Comparison of ENCODE assay signal across 18 cellular contexts in the genomic region with DNA sequence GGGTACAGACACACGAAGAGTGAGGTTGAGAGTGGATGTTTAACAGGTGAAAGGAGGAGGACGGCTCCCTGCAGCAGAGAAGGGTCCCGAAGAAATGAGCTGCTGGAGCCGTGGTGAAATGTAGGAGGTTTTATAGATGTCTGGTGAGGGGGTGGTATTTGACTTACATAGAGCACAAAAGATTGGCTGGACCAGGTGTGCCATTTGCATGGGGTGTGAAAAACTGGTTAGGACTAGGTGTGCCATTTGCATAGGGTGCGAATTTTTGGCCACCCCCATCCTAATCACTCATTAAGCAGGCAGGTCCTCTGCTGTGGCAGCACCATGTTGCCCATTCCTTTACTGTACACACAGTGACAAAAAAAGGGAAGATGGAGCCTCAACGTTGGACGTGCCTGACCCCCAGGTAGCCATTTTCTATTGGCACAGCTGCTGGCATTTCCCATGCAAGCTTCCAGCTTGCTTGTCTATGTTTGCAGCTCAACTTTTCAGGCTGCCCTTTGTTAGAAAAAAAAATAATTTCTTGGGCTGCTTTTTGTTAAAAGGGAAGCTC.
DNase-seq lines count a peak whose midpoint lies in the region; ATAC-seq and TF ChIP-seq lines count a peak whose summit lies in the region.
"Had no signal": no experiment of that assay in that cellular context is flagged by ENCODE, and none has a peak within 500 bp of the region (broad histone marks: within the 10 kb centered on the region; RNA-seq: fewer than 3 reads in every experiment).

No MANE protein-coding gene starts in this region.

- ATAC-seq in GM23338, result peak; percentile 7; the same call in 1 of the 3 replicates
- no peak for ATAC-seq in HG03342 (IDR thresholded peaks at IDR 0.05; ENCODE audit: unreplicated experiment)
- no peak for ATAC-seq in HG03521 (IDR thresholded peaks at IDR 0.05; ENCODE audit: unreplicated experiment)
- ATAC-seq: GM12878, K562 had no signal

- H3K9me3 Mint-ChIP-seq in GM23338 (no peaks in the 10 kb centered on the region), mesothelial cell of epicardium (no peaks in the 10 kb centered on the region)

- H3K27me3 ChIP-seq in GM23338 (ENCODE audit: insufficient read depth) (no peaks in the 10 kb centered on the region), SJCRH30 (no peaks in the 10 kb centered on the region), esophagus muscularis mucosa (peaks cover 0 to 40% (median 3%) of the 10 kb centered on the region in 4 donors)
- H3K27me3 ChIP-seq: BLaER1 treated with 17β-estradiol and CSF1 and Interleukin-3, amounts not matched to agents 10 nM and 100 nM had no signal

- H4K20me1 ChIP-seq in GM23338 (replicated peaks; ENCODE audit: insufficient read depth), result no peaks in the 10 kb centered on the region
- H4K20me1 ChIP-seq: BLaER1 treated with 17β-estradiol and CSF1 and Interleukin-3, amounts not matched to agents 10 nM and 100 nM had no signal

- intact Hi-C loops in esophagus muscularis mucosa (cut with DNase I), result no loop called here

- peak overlapping the region; percentile 28; the same call in 1 of the 3 replicates for H3K4me3 Mint-ChIP-seq in GM23338
- H3K4me3 Mint-ChIP-seq in mesothelial cell of epicardium, result no peak overlapping the region
- H3K4me3 Mint-ChIP-seq: CD4-positive, CD25-positive, alpha-beta regulatory T cell; HFFc6 had no signal

- no peaks in the 10 kb centered on the region; the same call in 2 of the 3 replicates for H3K36me3 Mint-ChIP-seq in GM23338 (ENCODE audit: low read depth)
- no peaks in the 10 kb centered on the region for H3K36me3 Mint-ChIP-seq in mesothelial cell of epicardium
- H3K36me3 Mint-ChIP-seq: CD4-positive, CD25-positive, alpha-beta regulatory T cell had no signal

- TF ChIP-seq POLR2A in esophagus muscularis mucosa (IDR thresholded peaks at IDR 0.05; ENCODE audit: low read depth), result no peak

- H3K4me2 ChIP-seq in GM23338, result peak overlapping the region; percentile 70
- H3K4me2 ChIP-seq: BLaER1 treated with 17β-estradiol and CSF1 and Interleukin-3, amounts not matched to agents 10 nM and 100 nM had no signal

- H3K27ac ChIP-seq in GM23338 (ENCODE audit: low read depth), result peak overlapping the region; percentile 100
- peak overlapping the region; percentile 66 for H3K27ac ChIP-seq in SJCRH30
- no peak overlapping the region for H3K27ac ChIP-seq in esophagus muscularis mucosa (replicated peaks in 1 of 4)
- H3K27ac ChIP-seq: BLaER1 treated with 17β-estradiol and CSF1 and Interleukin-3, amounts not matched to agents 10 nM and 100 nM had no signal

- H3K4me1 ChIP-seq in GM23338 (ENCODE audit: insufficient read depth), result peaks cover 41% of the 10 kb centered on the region
- H3K4me1 ChIP-seq in SJCRH30, result peaks cover 23% of the 10 kb centered on the region
- peaks cover 0 to 7% (median 2%) of the 10 kb centered on the region in 4 donors for H3K4me1 ChIP-seq in esophagus muscularis mucosa
- H3K4me1 ChIP-seq: BLaER1 treated with 17β-estradiol and CSF1 and Interleukin-3, amounts not matched to agents 10 nM and 100 nM had no signal

- peaks cover 7% of the 10 kb centered on the region for H3K27me3 Mint-ChIP-seq in GM23338 (ENCODE audit: insufficient read depth, low read depth, poor library complexity)
- H3K27me3 Mint-ChIP-seq in mesothelial cell of epicardium (ENCODE audit: low read depth), result no peaks in the 10 kb centered on the region

- H3K9me2 ChIP-seq in GM23338 (ENCODE audit: insufficient read depth), result peaks cover 2% of the 10 kb centered on the region; the same call in 1 of the 2 replicates

- H3K27ac Mint-ChIP-seq in GM23338 (peak overlapping the region; percentile 91), mesothelial cell of epicardium (peak overlapping the region; percentile 87)
- H3K27ac Mint-ChIP-seq: HFFc6 had no signal

- WGBS in esophagus muscularis mucosa, result 56% methylated on average over 7 of the region's 7 CpGs

- peak; percentile 47 for DNase-seq in GM23338 (ENCODE audit: low spot score)
- no peak for DNase-seq in SJCRH30
- peak; percentile 83 for DNase-seq in esophagus muscularis mucosa (ENCODE audit: extremely low spot score)
- DNase-seq in mesothelial cell of epicardium (ENCODE audit: low spot score in 2 of 2, unreplicated experiment in 2 of 2), result no peak
- DNase-seq in NCI-H2107 (lab: John Stamatoyannopoulos, UW), result no peak
- no peak for DNase-seq in pons (ENCODE audit: low spot score)
- DNase-seq: 8988T; Calu3; CD4-positive, CD25-positive, alpha-beta regulatory T cell; DMS79; GOT3; HCEC 1CT; HFFc6 had no signal

- TF ChIP-seq CTCF in GM23338 (conservative IDR thresholded peaks at IDR 0.05; ENCODE audit: low read depth in 2 of 2) (no peak), esophagus muscularis mucosa (IDR thresholded peaks at IDR 0.05) (no peak), mesothelial cell of epicardium (IDR thresholded peaks at IDR 0.05; ENCODE audit: unreplicated experiment) (no peak)

- no peak overlapping the region for H2AFZ ChIP-seq in GM23338

- H3K4me1 Mint-ChIP-seq in GM23338 (peaks cover 81% of the 10 kb centered on the region), mesothelial cell of epicardium (peaks cover 53% of the 10 kb centered on the region)
- H3K4me1 Mint-ChIP-seq: CD4-positive, CD25-positive, alpha-beta regulatory T cell had no signal

- H3K79me2 ChIP-seq in GM23338 (replicated peaks; ENCODE audit: insufficient read depth), result no peaks in the 10 kb centered on the region

- no peaks in the 10 kb centered on the region for H3K9me3 ChIP-seq in SJCRH30 (replicated peaks)
- no peaks in the 10 kb centered on the region for H3K9me3 ChIP-seq in esophagus muscularis mucosa
- H3K9me3 ChIP-seq: BLaER1 treated with 17β-estradiol and CSF1 and Interleukin-3, amounts not matched to agents 10 nM and 100 nM had no signal

- TF ChIP-seq EP300 in esophagus muscularis mucosa (IDR thresholded peaks at IDR 0.05), result no peak

- peaks cover 5% of the 10 kb centered on the region; the same call in 1 of the 2 replicates for H3F3A ChIP-seq in GM23338 (replicated peaks; ENCODE audit: low read depth)

- no peaks in the 10 kb centered on the region for H3K36me3 ChIP-seq in GM23338 (ENCODE audit: insufficient read depth)
- no peaks in the 10 kb centered on the region for H3K36me3 ChIP-seq in SJCRH30
- no peaks in the 10 kb centered on the region for H3K36me3 ChIP-seq in esophagus muscularis mucosa
- H3K36me3 ChIP-seq: BLaER1 treated with 17β-estradiol and CSF1 and Interleukin-3, amounts not matched to agents 10 nM and 100 nM had no signal

- H3K4me3 ChIP-seq in GM23338 (peak overlapping the region; percentile 22; the same call in 1 of the 2 replicates), SJCRH30 (no peak overlapping the region), esophagus muscularis mucosa (no peak overlapping the region)
- H3K4me3 ChIP-seq: BLaER1 treated with 17β-estradiol and CSF1 and Interleukin-3, amounts not matched to agents 10 nM and 100 nM; GM12878; K562 had no signal

TF ChIP-seq in GM23338, 12 proteins besides CTCF, POLR2A, EP300 and RAD21 (continues in another document):
- TF ChIP-seq CREB1 (CRISPR knock-in tag; IDR thresholded peaks at IDR 0.05; ENCODE audit: low read depth), result no peak
- TF ChIP-seq EZH2phosphoT487 (IDR thresholded peaks at IDR 0.05; ENCODE audit: unreplicated experiment), result no peak
- TF ChIP-seq ETS1 (IDR thresholded peaks at IDR 0.05), result 0 out of 2 replicates have a peak, but pooled peaks have one; percentile 19
- TF ChIP-seq JUNB (IDR thresholded peaks at IDR 0.05; ENCODE audit: unreplicated experiment), result no peak
- TF ChIP-seq ZNF114 (CRISPR knock-in tag; IDR thresholded peaks at IDR 0.05), result no peak
- TF ChIP-seq STAT1 (IDR thresholded peaks at IDR 0.05; ENCODE audit: unreplicated experiment), result no peak
- no peak for TF ChIP-seq REST (IDR thresholded peaks at IDR 0.05; ENCODE audit: unreplicated experiment)

Comparison
In these comparisons a context has a peak if more than half of its experiments do, and no peak if none do; other contexts are left out.
1. DNase-seq: peak in GM23338 (single experiment) and esophagus muscularis mucosa (single experiment); none in SJCRH30 (0 of 2), mesothelial cell of epicardium (0 of 2), NCI-H2107 (single experiment) and pons (single experiment).
2. H3K27ac ChIP-seq: peak in GM23338 (single experiment) and SJCRH30 (single experiment); none in esophagus muscularis mucosa (0 of 4).